1 cellular context compared by ENCODE assay signal in genomic region chr6:138403801-138404665, GRCh38.
TF ChIP-seq lines count a peak whose summit lies in the region.

HEBP2 (plus strand) TSS chr6:138404223; CDS start chr6:138404496, 273 bp downstream.

TF ChIP-seq in K562, 482 proteins besides CTCF, POLR2A, EP300 and RAD21 (continued from another document and continues in another):
- TF ChIP-seq, protein P1, sequence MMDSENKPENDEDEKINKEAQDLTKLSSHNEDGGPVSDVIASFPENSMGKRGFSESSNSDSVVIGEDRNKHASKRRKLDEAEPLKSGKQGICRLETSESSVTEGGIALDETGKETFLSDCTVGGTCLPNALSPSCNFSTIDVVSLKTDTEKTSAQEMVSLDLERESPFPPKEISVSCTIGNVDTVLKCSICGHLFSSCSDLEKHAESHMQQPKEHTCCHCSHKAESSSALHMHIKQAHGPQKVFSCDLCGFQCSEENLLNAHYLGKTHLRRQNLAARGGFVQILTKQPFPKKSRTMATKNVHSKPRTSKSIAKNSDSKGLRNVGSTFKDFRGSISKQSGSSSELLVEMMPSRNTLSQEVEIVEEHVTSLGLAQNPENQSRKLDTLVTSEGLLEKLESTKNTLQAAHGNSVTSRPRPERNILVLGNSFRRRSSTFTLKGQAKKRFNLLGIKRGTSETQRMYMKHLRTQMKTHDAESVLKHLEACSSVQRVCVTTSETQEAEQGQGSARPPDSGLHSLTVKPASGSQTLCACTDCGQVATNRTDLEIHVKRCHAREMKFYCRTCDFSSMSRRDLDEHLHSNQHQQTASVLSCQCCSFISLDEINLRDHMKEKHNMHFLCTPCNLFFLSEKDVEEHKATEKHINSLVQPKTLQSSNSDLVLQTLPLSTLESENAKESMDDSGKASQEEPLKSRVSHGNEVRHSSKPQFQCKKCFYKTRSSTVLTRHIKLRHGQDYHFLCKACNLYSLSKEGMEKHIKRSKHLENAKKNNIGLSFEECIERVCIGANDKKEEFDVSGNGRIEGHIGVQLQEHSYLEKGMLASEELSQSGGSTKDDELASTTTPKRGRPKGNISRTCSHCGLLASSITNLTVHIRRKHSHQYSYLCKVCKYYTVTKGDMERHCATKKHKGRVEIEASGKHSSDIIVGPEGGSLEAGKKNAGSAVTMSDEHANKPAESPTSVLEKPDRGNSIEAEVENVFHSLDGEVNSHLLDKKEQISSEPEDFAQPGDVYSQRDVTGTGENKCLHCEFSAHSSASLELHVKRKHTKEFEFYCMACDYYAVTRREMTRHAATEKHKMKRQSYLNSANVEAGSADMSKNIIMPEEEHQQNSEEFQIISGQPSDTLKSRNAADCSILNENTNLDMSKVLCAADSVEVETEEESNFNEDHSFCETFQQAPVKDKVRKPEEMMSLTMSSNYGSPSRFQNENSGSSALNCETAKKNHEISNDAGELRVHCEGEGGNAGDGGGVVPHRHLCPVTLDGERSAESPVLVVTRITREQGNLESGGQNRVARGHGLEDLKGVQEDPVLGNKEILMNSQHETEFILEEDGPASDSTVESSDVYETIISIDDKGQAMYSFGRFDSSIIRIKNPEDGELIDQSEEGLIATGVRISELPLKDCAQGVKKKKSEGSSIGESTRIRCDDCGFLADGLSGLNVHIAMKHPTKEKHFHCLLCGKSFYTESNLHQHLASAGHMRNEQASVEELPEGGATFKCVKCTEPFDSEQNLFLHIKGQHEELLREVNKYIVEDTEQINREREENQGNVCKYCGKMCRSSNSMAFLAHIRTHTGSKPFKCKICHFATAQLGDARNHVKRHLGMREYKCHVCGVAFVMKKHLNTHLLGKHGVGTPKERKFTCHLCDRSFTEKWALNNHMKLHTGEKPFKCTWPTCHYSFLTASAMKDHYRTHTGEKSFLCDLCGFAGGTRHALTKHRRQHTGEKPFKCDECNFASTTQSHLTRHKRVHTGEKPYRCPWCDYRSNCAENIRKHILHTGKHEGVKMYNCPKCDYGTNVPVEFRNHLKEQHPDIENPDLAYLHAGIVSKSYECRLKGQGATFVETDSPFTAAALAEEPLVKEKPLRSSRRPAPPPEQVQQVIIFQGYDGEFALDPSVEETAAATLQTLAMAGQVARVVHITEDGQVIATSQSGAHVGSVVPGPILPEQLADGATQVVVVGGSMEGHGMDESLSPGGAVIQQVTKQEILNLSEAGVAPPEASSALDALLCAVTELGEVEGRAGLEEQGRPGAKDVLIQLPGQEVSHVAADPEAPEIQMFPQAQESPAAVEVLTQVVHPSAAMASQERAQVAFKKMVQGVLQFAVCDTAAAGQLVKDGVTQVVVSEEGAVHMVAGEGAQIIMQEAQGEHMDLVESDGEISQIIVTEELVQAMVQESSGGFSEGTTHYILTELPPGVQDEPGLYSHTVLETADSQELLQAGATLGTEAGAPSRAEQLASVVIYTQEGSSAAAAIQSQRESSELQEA (IDR thresholded peaks at IDR 0.05; ENCODE audit: low read depth), result no peak
- TF ChIP-seq FUS (optimal IDR thresholded peaks at IDR 0.05; ENCODE audit: low read depth, low read length) (no peak), PHF8 (IDR thresholded peaks at IDR 0.05; ENCODE audit: borderline replicate concordance, low read length) (peak; percentile 78; the same call in 1 of the 2 replicates), MTA3 (IDR thresholded peaks at IDR 0.05; ENCODE audit: borderline replicate concordance) (peak; percentile 85), ZBTB5 (IDR thresholded peaks at IDR 0.05) (no peak), ARNT (IDR thresholded peaks at IDR 0.05) (no peak), PCBP1 (IDR thresholded peaks at IDR 0.05; ENCODE audit: low read depth, low read length, poor library complexity, severe bottlenecking) (peak; percentile 33), MYC (IDR thresholded peaks at IDR 0.05; ENCODE audit: low read depth, low read length) (peak; percentile 82), MYC (CRISPR knock-in tag; IDR thresholded peaks at IDR 0.05; ENCODE audit: borderline replicate concordance, low read depth) (no peak), KDM5B (IDR thresholded peaks at IDR 0.05; ENCODE audit: insufficient replicate concordance, low read depth, low read length) (peak; percentile 80), PHF21A (IDR thresholded peaks at IDR 0.05; ENCODE audit: borderline replicate concordance, low read depth) (no peak), TSHZ1 (CRISPR knock-in tag; IDR thresholded peaks at IDR 0.05) (no peak), RFX1 (IDR thresholded peaks at IDR 0.05) (no peak), SMAD2 (IDR thresholded peaks at IDR 0.05; ENCODE audit: low read depth, low read length) (no peak), SMARCA4 (IDR thresholded peaks at IDR 0.05) (no peak), MCM7 (IDR thresholded peaks at IDR 0.05) (no peak), DNMT1 (IDR thresholded peaks at IDR 0.05) (no peak), HNRNPL (IDR thresholded peaks at IDR 0.05; ENCODE audit: low read depth, low read length) (peak; percentile 92), ZNF121 (CRISPR knock-in tag; conservative IDR thresholded peaks at IDR 0.05) (peak; percentile 10; the same call in 1 of the 2 replicates), TRIM28 (IDR thresholded peaks at IDR 0.05) (no peak), NR3C1 (CRISPR knock-in tag; IDR thresholded peaks at IDR 0.05) (no peak; the same call in 1 of the 2 replicates), GTF2A2 (tag; IDR thresholded peaks at IDR 0.05) (no peak), THRB (CRISPR knock-in tag; conservative IDR thresholded peaks at IDR 0.05) (0 out of 2 replicates have a peak, but pooled peaks have one; percentile 10), HCFC1 (IDR thresholded peaks at IDR 0.05; ENCODE audit: low read depth, low read length) (peak; percentile 54), MAFF (IDR thresholded peaks at IDR 0.05; ENCODE audit: low read length) (no peak), FIP1L1 (IDR thresholded peaks at IDR 0.05; ENCODE audit: low read depth, low read length, poor library complexity, severe bottlenecking) (peak; percentile 76), ZNF695 (CRISPR knock-in tag; IDR thresholded peaks at IDR 0.05) (no peak), ZC3H4 (CRISPR knock-in tag; IDR thresholded peaks at IDR 0.05; ENCODE audit: borderline replicate concordance) (no peak), CBX3 (IDR thresholded peaks at IDR 0.05; ENCODE audit: borderline replicate concordance in 1 of 2, low read length in 2 of 2) (peak in 1 of 2 experiments; percentile 21; a peak in 1 of 3 replicates), CHD1 (IDR thresholded peaks at IDR 0.05; ENCODE audit: low read length) (no peak), JUND (IDR thresholded peaks at IDR 0.05; ENCODE audit: borderline replicate concordance, low read depth, low read length) (peak; percentile 68; the same call in 1 of the 2 replicates), JUND (tag; IDR thresholded peaks at IDR 0.05; ENCODE audit: borderline replicate concordance, low read depth, low read length) (no peak; the same call in 2 of the 3 replicates), BHLHE40 (IDR thresholded peaks at IDR 0.05; ENCODE audit: low read length) (peak; percentile 18; the same call in 1 of the 2 replicates), NEUROD1 (IDR thresholded peaks at IDR 0.05; ENCODE audit: borderline replicate concordance, low read depth, low read length, partially characterized antibody) (peak; percentile 43), CEBPG (CRISPR knock-in tag; IDR thresholded peaks at IDR 0.05) (no peak), CEBPG (tag; conservative IDR thresholded peaks at IDR 0.05 in 1 of 2, IDR thresholded peaks at IDR 0.05 in 1 of 2) (no peak), NFIC (IDR thresholded peaks at IDR 0.05) (0 out of 2 replicates have a peak, but pooled peaks have one; percentile 5), KAT2B (IDR thresholded peaks at IDR 0.05; ENCODE audit: low read depth, low read length) (no peak), HDAC3 (IDR thresholded peaks at IDR 0.05; ENCODE audit: borderline replicate concordance, partially characterized antibody) (no peak), ZNF253 (CRISPR knock-in tag; conservative IDR thresholded peaks at IDR 0.05) (no peak)
- TF ChIP-seq, protein P2, sequence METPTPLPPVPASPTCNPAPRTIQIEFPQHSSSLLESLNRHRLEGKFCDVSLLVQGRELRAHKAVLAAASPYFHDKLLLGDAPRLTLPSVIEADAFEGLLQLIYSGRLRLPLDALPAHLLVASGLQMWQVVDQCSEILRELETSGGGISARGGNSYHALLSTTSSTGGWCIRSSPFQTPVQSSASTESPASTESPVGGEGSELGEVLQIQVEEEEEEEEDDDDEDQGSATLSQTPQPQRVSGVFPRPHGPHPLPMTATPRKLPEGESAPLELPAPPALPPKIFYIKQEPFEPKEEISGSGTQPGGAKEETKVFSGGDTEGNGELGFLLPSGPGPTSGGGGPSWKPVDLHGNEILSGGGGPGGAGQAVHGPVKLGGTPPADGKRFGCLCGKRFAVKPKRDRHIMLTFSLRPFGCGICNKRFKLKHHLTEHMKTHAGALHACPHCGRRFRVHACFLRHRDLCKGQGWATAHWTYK (CRISPR knock-in tag; IDR thresholded peaks at IDR 0.05), result 0 out of 2 replicates have a peak, but pooled peaks have one; percentile 29
- TF ChIP-seq, protein P3, sequence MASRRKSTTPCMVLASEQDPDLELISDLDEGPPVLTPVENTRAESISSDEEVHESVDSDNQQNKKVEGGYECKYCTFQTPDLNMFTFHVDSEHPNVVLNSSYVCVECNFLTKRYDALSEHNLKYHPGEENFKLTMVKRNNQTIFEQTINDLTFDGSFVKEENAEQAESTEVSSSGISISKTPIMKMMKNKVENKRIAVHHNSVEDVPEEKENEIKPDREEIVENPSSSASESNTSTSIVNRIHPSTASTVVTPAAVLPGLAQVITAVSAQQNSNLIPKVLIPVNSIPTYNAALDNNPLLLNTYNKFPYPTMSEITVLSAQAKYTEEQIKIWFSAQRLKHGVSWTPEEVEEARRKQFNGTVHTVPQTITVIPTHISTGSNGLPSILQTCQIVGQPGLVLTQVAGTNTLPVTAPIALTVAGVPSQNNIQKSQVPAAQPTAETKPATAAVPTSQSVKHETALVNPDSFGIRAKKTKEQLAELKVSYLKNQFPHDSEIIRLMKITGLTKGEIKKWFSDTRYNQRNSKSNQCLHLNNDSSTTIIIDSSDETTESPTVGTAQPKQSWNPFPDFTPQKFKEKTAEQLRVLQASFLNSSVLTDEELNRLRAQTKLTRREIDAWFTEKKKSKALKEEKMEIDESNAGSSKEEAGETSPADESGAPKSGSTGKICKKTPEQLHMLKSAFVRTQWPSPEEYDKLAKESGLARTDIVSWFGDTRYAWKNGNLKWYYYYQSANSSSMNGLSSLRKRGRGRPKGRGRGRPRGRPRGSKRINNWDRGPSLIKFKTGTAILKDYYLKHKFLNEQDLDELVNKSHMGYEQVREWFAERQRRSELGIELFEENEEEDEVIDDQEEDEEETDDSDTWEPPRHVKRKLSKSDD (conservative IDR thresholded peaks at IDR 0.05; ENCODE audit: low read length), result no peak
- TF ChIP-seq, protein P4, sequence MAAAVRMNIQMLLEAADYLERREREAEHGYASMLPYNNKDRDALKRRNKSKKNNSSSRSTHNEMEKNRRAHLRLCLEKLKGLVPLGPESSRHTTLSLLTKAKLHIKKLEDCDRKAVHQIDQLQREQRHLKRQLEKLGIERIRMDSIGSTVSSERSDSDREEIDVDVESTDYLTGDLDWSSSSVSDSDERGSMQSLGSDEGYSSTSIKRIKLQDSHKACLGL (CRISPR knock-in tag; IDR thresholded peaks at IDR 0.05; ENCODE audit: borderline replicate concordance, poor library complexity, severe bottlenecking), result no peak
